ENCODE assay signal across 12 cellular contexts in genomic region chr7:120402368-120402767, GRCh38.
DNase-seq lines count a peak whose midpoint lies in the region; ATAC-seq, FAIRE-seq and TF ChIP-seq lines count a peak whose summit lies in the region.
"Had no signal": no experiment of that assay in that cellular context is flagged by ENCODE, and none has a peak within 500 bp of the region (broad histone marks: within the 10 kb centered on the region; RNA-seq: fewer than 3 reads in every experiment).

No MANE protein-coding gene starts in this region.

- no peak overlapping the region for H3K9ac ChIP-seq in fibroblast of lung (ENCODE audit: insufficient read depth, low read length)

- DNase-seq in fibroblast of lung (ENCODE audit: low read depth in 2 of 2), result peak; percentile 3 to 72
- no peak for DNase-seq in NCI-H2107 treated with DMSO at 0.1 percent for 48 hours (lab: John Stamatoyannopoulos, UW; ENCODE audit: unreplicated experiment)
- no peak for DNase-seq in NCI-H748 (lab: John Stamatoyannopoulos, UW; ENCODE audit: unreplicated experiment)
- no peak for DNase-seq in GM03348 (ENCODE audit: low spot score)
- DNase-seq in RCC 7860 (ENCODE audit: low spot score), result no peak
- DNase-seq: activated CD8-positive, alpha-beta memory T cell treated with anti-CD3 and anti-CD28 coated beads for 24 hours; effector CD8-positive, alpha-beta T cell; NCI-H526 treated with DMSO at 0.1 percent for 48 hours had no signal

- no peaks in the 10 kb centered on the region for H3K27me3 ChIP-seq in fibroblast of lung (ENCODE audit: control insufficient read depth, insufficient read depth, low read length)

- H2AFZ ChIP-seq in fibroblast of lung (ENCODE audit: low read length), result no peak overlapping the region

- no peak overlapping the region for H3K4me3 ChIP-seq in fibroblast of lung (replicated peaks in 1 of 4; ENCODE audit: control extremely low read depth in 1 of 4, insufficient read depth in 1 of 4, low read depth in 3 of 4, low read length in 4 of 4)

- no peak overlapping the region for H3K27ac ChIP-seq in fibroblast of lung (ENCODE audit: insufficient read depth, low read length)
- H3K27ac ChIP-seq: C4-2B had no signal

- ATAC-seq in GM18499 (IDR thresholded peaks at IDR 0.05; ENCODE audit: insufficient read depth, unreplicated experiment) (peak; percentile 53), GM21528 (IDR thresholded peaks at IDR 0.05; ENCODE audit: low FRiP score, unreplicated experiment) (peak; percentile 68), HG03378 (IDR thresholded peaks at IDR 0.05; ENCODE audit: unreplicated experiment) (peak; percentile 65)

- H3K4me2 ChIP-seq in fibroblast of lung (ENCODE audit: extremely low read depth, insufficient read depth, low read length), result no peak overlapping the region

- no peaks in the 10 kb centered on the region for H4K20me1 ChIP-seq in fibroblast of lung (ENCODE audit: control insufficient read depth, extremely low read depth, insufficient read depth, low read length)

- H3K9me3 ChIP-seq in fibroblast of lung (ENCODE audit: control insufficient read depth, insufficient read depth, low read depth, low read length), result no peaks in the 10 kb centered on the region

- no peak for FAIRE-seq in RCC 7860 (lab: Jason Lieb, UNC)

- TF ChIP-seq CTCF in fibroblast of lung (conservative IDR thresholded peaks at IDR 0.05 in 1 of 2, IDR thresholded peaks at IDR 0.05 in 1 of 2; ENCODE audit: low read depth in 1 of 2, low read length in 2 of 2), result no peak

- H3K4me1 ChIP-seq in fibroblast of lung (ENCODE audit: control insufficient read depth, extremely low read depth, insufficient read depth, low read length), result no peaks in the 10 kb centered on the region

- H3K36me3 ChIP-seq in fibroblast of lung (ENCODE audit: control insufficient read depth, insufficient read depth, low read length), result no peaks in the 10 kb centered on the region

- H3K79me2 ChIP-seq in fibroblast of lung (ENCODE audit: control insufficient read depth, insufficient read depth, low read length), result no peaks in the 10 kb centered on the region

Comparison
In these comparisons a context has a peak if more than half of its experiments do, and no peak if none do; other contexts are left out.
1. DNase-seq: peak in fibroblast of lung (2 of 2); none in NCI-H2107 treated with DMSO at 0.1 percent for 48 hours (single experiment), NCI-H748 (single experiment), GM03348 (single experiment) and RCC 7860 (single experiment).
2. Peak in every context shown above with its lines, with median percentiles within 50 percentile points of each other: ATAC-seq.